ENCODE assay signal across 9 cellular contexts in the genomic region with DNA sequence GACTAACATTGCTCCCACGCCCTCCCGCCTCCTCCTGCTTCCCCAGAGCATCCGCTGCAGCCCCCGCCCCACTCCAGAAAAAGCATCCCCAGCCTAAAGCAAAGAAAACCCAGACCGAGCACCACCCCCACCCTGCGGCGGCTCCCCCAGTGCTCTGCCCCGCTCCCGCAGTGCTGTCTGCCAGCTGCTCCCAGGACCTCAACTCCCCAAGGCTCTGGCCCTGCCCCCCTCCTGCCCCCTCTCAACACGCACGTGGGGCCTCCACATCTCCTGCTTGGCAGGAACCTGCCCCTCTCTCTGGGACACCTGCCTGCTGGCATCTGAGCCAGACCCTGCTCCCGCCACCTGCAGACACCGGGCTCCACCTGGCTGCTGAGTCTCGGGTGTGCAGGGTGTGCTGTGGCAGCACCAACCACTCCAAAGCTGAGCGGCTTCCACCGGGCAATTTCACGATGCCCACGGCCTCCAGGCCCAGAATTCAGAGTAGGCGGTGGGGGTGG.
DNase-seq lines count a peak whose midpoint lies in the region; ATAC-seq and TF ChIP-seq lines count a peak whose summit lies in the region.
"Had no signal": no experiment of that assay in that cellular context is flagged by ENCODE, and none has a peak within 500 bp of the region (broad histone marks: within the 10 kb centered on the region; RNA-seq: fewer than 3 reads in every experiment).

No MANE protein-coding gene starts in this region.

- CTCF ChIA-PET in CD4-positive, alpha-beta memory T cell (lab: Charles Lee; ENCODE audit: partially characterized antibody), result interaction anchor here (0.6 to 2.2 kb wide), 14 partner anchors 15 to 258 kb away, joined by 3 to 18 read pairs (median 5); a partner anchor contains a TSS
- CTCF ChIA-PET in activated CD4-positive, alpha-beta memory T cell treated with anti-CD3 and anti-CD28 coated beads, Interleukin-2, amount 10 ng/mL, durations not matched to agents 7 days and 5 days (lab: Charles Lee), result interaction anchor here (0.7 to 1.8 kb wide), 6 partner anchors 23 to 581 kb away, joined by 3 to 6 read pairs (median 4); no protein-coding TSS in a partner anchor

- 33% methylated on average over 7 of the region's 19 CpGs for WGBS in right lobe of liver (ENCODE audit: insufficient coverage, low coverage, low lambda C conversion rate, missing lambda C conversion rate)

- peaks cover 36% of the 10 kb centered on the region for H3K4me1 ChIP-seq in CD4-positive, alpha-beta memory T cell (ENCODE audit: insufficient read depth, low read length)
- no peaks in the 10 kb centered on the region for H3K4me1 ChIP-seq in right lobe of liver

- no peaks in the 10 kb centered on the region for H3K27me3 ChIP-seq in CD4-positive, alpha-beta memory T cell (ENCODE audit: insufficient read depth, low read length)
- H3K27me3 ChIP-seq in right lobe of liver, result no peaks in the 10 kb centered on the region

- H3K4me3 Mint-ChIP-seq in CD4-positive, alpha-beta memory T cell, result peak overlapping the region; percentile 63 to 81 (median 76)
- H3K4me3 Mint-ChIP-seq in activated CD4-positive, alpha-beta memory T cell treated with anti-CD3 and anti-CD28 coated beads, Interleukin-2, amount 10 ng/mL, durations not matched to agents 7 days and 5 days, result peak overlapping the region; percentile 39
- no peak overlapping the region for H3K4me3 Mint-ChIP-seq in progenitor cell of endocrine pancreas (ENCODE audit: low read depth)

- no peaks in the 10 kb centered on the region for H3K27me3 Mint-ChIP-seq in CD4-positive, alpha-beta memory T cell
- no peaks in the 10 kb centered on the region for H3K27me3 Mint-ChIP-seq in activated CD4-positive, alpha-beta memory T cell treated with anti-CD3 and anti-CD28 coated beads, Interleukin-2, amount 10 ng/mL, durations not matched to agents 7 days and 5 days
- H3K27me3 Mint-ChIP-seq in progenitor cell of endocrine pancreas, result peaks cover 3% of the 10 kb centered on the region

- H3K9me3 Mint-ChIP-seq in CD4-positive, alpha-beta memory T cell, result no peaks in the 10 kb centered on the region
- no peaks in the 10 kb centered on the region for H3K9me3 Mint-ChIP-seq in activated CD4-positive, alpha-beta memory T cell treated with anti-CD3 and anti-CD28 coated beads, Interleukin-2, amount 10 ng/mL, durations not matched to agents 7 days and 5 days
- no peaks in the 10 kb centered on the region for H3K9me3 Mint-ChIP-seq in progenitor cell of endocrine pancreas (ENCODE audit: low read depth)

- DNase-seq in CD4-positive, alpha-beta memory T cell, result peak; percentile 63 to 79 (median 74)
- no peak for DNase-seq in LNCaP clone FGC (ENCODE audit: low read depth)
- DNase-seq in activated CD4-positive, alpha-beta memory T cell treated with anti-CD3 and anti-CD28 coated beads, Interleukin-2, amount 10 ng/mL, durations not matched to agents 7 days and 5 days, result peak; percentile 57
- DNase-seq in right lobe of liver, result peak in 2 of 3 donors; percentile 19 to 43
- DNase-seq in progenitor cell of endocrine pancreas (ENCODE audit: low spot score, unreplicated experiment), result no peak
- DNase-seq in T1000 (lab: John Stamatoyannopoulos, UW), result no peak
- DNase-seq in NCI-H82 (lab: John Stamatoyannopoulos, UW), result no peak
- DNase-seq: NCI-H510A treated with DMSO at 0.1 percent for 48 hours had no signal

- intact Hi-C loops in CD4-positive, alpha-beta memory T cell (cut with micrococcal nuclease), result loop anchor here (1.0 to 10.0 kb wide), 5 partner anchors 12 to 470 kb away; a partner anchor contains a TSS
- intact Hi-C loops in right lobe of liver (cut with DNase I), result no loop called here

- peaks cover 7 to 30% (median 22%) of the 10 kb centered on the region in 4 donors for H3K4me1 Mint-ChIP-seq in CD4-positive, alpha-beta memory T cell
- peaks cover 18% of the 10 kb centered on the region for H3K4me1 Mint-ChIP-seq in activated CD4-positive, alpha-beta memory T cell treated with anti-CD3 and anti-CD28 coated beads, Interleukin-2, amount 10 ng/mL, durations not matched to agents 7 days and 5 days
- peaks cover 2% of the 10 kb centered on the region for H3K4me1 Mint-ChIP-seq in progenitor cell of endocrine pancreas (ENCODE audit: low read depth)

- peak overlapping the region in 6 of 7 donors; percentile 73 to 96 (median 90) for H3K27ac Mint-ChIP-seq in CD4-positive, alpha-beta memory T cell
- H3K27ac Mint-ChIP-seq in activated CD4-positive, alpha-beta memory T cell treated with anti-CD3 and anti-CD28 coated beads, Interleukin-2, amount 10 ng/mL, durations not matched to agents 7 days and 5 days, result peak overlapping the region; percentile 88
- no peak overlapping the region for H3K27ac Mint-ChIP-seq in progenitor cell of endocrine pancreas

- H3K36me3 Mint-ChIP-seq in CD4-positive, alpha-beta memory T cell, result no peaks in the 10 kb centered on the region
- H3K36me3 Mint-ChIP-seq in activated CD4-positive, alpha-beta memory T cell treated with anti-CD3 and anti-CD28 coated beads, Interleukin-2, amount 10 ng/mL, durations not matched to agents 7 days and 5 days (ENCODE audit: low read depth), result no peaks in the 10 kb centered on the region
- no peaks in the 10 kb centered on the region for H3K36me3 Mint-ChIP-seq in progenitor cell of endocrine pancreas (ENCODE audit: insufficient read depth)

- TF ChIP-seq CTCF in LNCaP clone FGC (IDR thresholded peaks at IDR 0.05; ENCODE audit: control insufficient read depth, extremely low read depth, insufficient read depth) (peak; percentile 65), right lobe of liver (IDR thresholded peaks at IDR 0.05) (no peak), progenitor cell of endocrine pancreas (IDR thresholded peaks at IDR 0.05; ENCODE audit: unreplicated experiment) (no peak)

- peak overlapping the region; percentile 23 to 31 for H3K4me3 ChIP-seq in CD4-positive, alpha-beta memory T cell (ENCODE audit: low read length in 2 of 2)
- no peak overlapping the region for H3K4me3 ChIP-seq in LNCaP clone FGC (ENCODE audit: low read depth, low read length)
- no peak overlapping the region for H3K4me3 ChIP-seq in right lobe of liver

- ATAC-seq in right lobe of liver (peak in 3 of 4 donors; percentile 19 to 43 (median 26)), HG02970 (IDR thresholded peaks at IDR 0.05; ENCODE audit: low FRiP score, unreplicated experiment) (no peak)

- H3K9me3 ChIP-seq in CD4-positive, alpha-beta memory T cell (ENCODE audit: control insufficient read depth in 1 of 2, low read length in 2 of 2), result no peaks in the 10 kb centered on the region
- no peaks in the 10 kb centered on the region for H3K9me3 ChIP-seq in right lobe of liver

- TF ChIP-seq POLR2A in right lobe of liver (IDR thresholded peaks at IDR 0.05), result no peak

- peak overlapping the region; percentile 21 for H3K27ac ChIP-seq in CD4-positive, alpha-beta memory T cell (ENCODE audit: low read depth, low read length)
- no peak overlapping the region for H3K27ac ChIP-seq in right lobe of liver

- H3K36me3 ChIP-seq in CD4-positive, alpha-beta memory T cell (ENCODE audit: insufficient read depth, low read length), result no peaks in the 10 kb centered on the region
- H3K36me3 ChIP-seq in right lobe of liver, result no peaks in the 10 kb centered on the region

- POLR2A ChIA-PET in CD4-positive, alpha-beta memory T cell (lab: Charles Lee; ENCODE audit: partially characterized antibody), result interaction anchor here (0.8 to 2.5 kb wide), 20 partner anchors 9 to 823 kb away, joined by 3 to 32 read pairs (median 4); a partner anchor contains a TSS
- POLR2A ChIA-PET in activated CD4-positive, alpha-beta memory T cell treated with anti-CD3 and anti-CD28 coated beads, Interleukin-2, amount 10 ng/mL, durations not matched to agents 7 days and 5 days (lab: Charles Lee), result interaction anchor here (0.9 to 2.3 kb wide), 5 partner anchors 15 to 357 kb away, joined by 3 to 10 read pairs (median 3); a partner anchor contains a TSS

Comparison
In these comparisons a context has a peak if more than half of its experiments do, and no peak if none do; other contexts are left out.
1. DNase-seq: peak in CD4-positive, alpha-beta memory T cell (5 of 5), activated CD4-positive, alpha-beta memory T cell treated with anti-CD3 and anti-CD28 coated beads, Interleukin-2, amount 10 ng/mL, durations not matched to agents 7 days and 5 days (single experiment) and right lobe of liver (2 of 3); none in LNCaP clone FGC (single experiment), progenitor cell of endocrine pancreas (single experiment), T1000 (single experiment) and NCI-H82 (single experiment).
2. H3K4me3 ChIP-seq: peak in CD4-positive, alpha-beta memory T cell (2 of 2); none in LNCaP clone FGC (single experiment) and right lobe of liver (0 of 3).